Comparison of ENCODE assay signal across 8 cellular contexts in genomic region chr14:69767369-69767999, GRCh38. TPM values are rescaled to one million over a fixed set of nuclear protein-coding genes. Genes with fewer than 3 reads are reported as not detected.
A peak's percentile ranks its signal among the peaks of the same experiment; 100 is the strongest.
DNase-seq lines count a peak whose midpoint lies in the region; ATAC-seq and TF ChIP-seq lines count a peak whose summit lies in the region.

No MANE protein-coding gene starts in this region.

- H3K27me3 Mint-ChIP-seq in activated B cell treated with CpG ODN at 0.5 μM for 24 hours: no peaks in the 10 kb centered on the region

- peak overlapping the region; percentile 100 for H3K27ac Mint-ChIP-seq in activated B cell treated with CpG ODN at 0.5 μM for 24 hours

- in situ Hi-C loops in ACHN (cut with HindIII; ENCODE audit: low pct_ligation_motif_present, low pct_unique_long_range_greater_than_20kb, low sequenced_read_pairs): no loop called here

- H3K9me3 Mint-ChIP-seq in activated B cell treated with CpG ODN at 0.5 μM for 24 hours: no peaks in the 10 kb centered on the region

- H3K4me1 Mint-ChIP-seq in activated B cell treated with CpG ODN at 0.5 μM for 24 hours: peaks cover 55% of the 10 kb centered on the region

- CTCF ChIA-PET in activated B cell treated with CpG ODN at 0.5 μM for 24 hours (lab: Charles Lee): no interaction called here

- intact Hi-C loops in activated B cell treated with CpG ODN at 0.5 μM for 24 hours (cut with micrococcal nuclease): loop anchor here (1.0 to 2.0 kb wide), 5 partner anchors 156 to 1042 kb away; partner anchors contain the start of genes COX16, DCAF5, ERH and MAP3K9

- peak overlapping the region; percentile 96 to 99 for H3K4me3 ChIP-seq in cardiac fibroblast (replicated peaks in 1 of 2; ENCODE audit: low read depth in 2 of 2, low read length in 2 of 2)

- DNase-seq in ACHN (peak; percentile 88), NCI-H2227 (lab: John Stamatoyannopoulos, UW; ENCODE audit: unreplicated experiment) (peak; percentile 98), activated B cell treated with CpG ODN at 0.5 μM for 24 hours (peak; percentile 82), cardiac fibroblast (ENCODE audit: low read depth in 2 of 2) (peak; percentile 90 to 94), inferior parietal cortex (ENCODE audit: extremely low spot score) (peak; percentile 89), smooth muscle cell of the brain vasculature (ENCODE audit: low read depth, low spot score) (peak; percentile 70)

- POLR2A ChIA-PET in activated B cell treated with CpG ODN at 0.5 μM for 24 hours (lab: Charles Lee): interaction anchor here (0.5 to 3.1 kb wide), 23 partner anchors 9 to 1951 kb away, joined by 3 to 38 read pairs (median 4); partner anchors contain the start of genes DCAF5, ERH, EXD2 and MAP3K9

- peaks cover 54% of the 10 kb centered on the region for H3K36me3 Mint-ChIP-seq in activated B cell treated with CpG ODN at 0.5 μM for 24 hours (ENCODE audit: low read depth)

- ATAC-seq in GM18873 (IDR thresholded peaks at IDR 0.05; ENCODE audit: low FRiP score, unreplicated experiment) (peak; percentile 40), HG03159 (IDR thresholded peaks at IDR 0.05; ENCODE audit: unreplicated experiment) (peak; percentile 70), activated B cell treated with CpG ODN at 0.5 μM for 24 hours (ENCODE audit: low read depth) (peak; percentile 71)

- TF ChIP-seq CTCF in activated B cell treated with CpG ODN at 0.5 μM for 24 hours (IDR thresholded peaks at IDR 0.05) (no peak), cardiac fibroblast (IDR thresholded peaks at IDR 0.05; ENCODE audit: low read depth, low read length) (no peak)

- peak overlapping the region; percentile 98 for H3K4me3 Mint-ChIP-seq in activated B cell treated with CpG ODN at 0.5 μM for 24 hours

RNA-seq across cellular contexts. Expression of gene SRSF5, which starts 0.5 kb away (rescaled TPM):
- total RNA-seq in activated B cell treated with CpG ODN at 0.5 μM for 24 hours: 394 and 422 TPM in 2 replicates

RNA-seq across cellular contexts. Expression of gene SLC10A1, which starts 29.6 kb away (rescaled TPM):
- not detected in 2 replicates for total RNA-seq in activated B cell treated with CpG ODN at 0.5 μM for 24 hours

Comparison
In these comparisons a context has a peak if more than half of its experiments do, and no peak if none do; other contexts are left out.
1. Peak in every context shown above with its lines: DNase-seq, ATAC-seq and H3K4me3 ChIP-seq.